8 cellular contexts compared by ENCODE assay signal in the genomic region with DNA sequence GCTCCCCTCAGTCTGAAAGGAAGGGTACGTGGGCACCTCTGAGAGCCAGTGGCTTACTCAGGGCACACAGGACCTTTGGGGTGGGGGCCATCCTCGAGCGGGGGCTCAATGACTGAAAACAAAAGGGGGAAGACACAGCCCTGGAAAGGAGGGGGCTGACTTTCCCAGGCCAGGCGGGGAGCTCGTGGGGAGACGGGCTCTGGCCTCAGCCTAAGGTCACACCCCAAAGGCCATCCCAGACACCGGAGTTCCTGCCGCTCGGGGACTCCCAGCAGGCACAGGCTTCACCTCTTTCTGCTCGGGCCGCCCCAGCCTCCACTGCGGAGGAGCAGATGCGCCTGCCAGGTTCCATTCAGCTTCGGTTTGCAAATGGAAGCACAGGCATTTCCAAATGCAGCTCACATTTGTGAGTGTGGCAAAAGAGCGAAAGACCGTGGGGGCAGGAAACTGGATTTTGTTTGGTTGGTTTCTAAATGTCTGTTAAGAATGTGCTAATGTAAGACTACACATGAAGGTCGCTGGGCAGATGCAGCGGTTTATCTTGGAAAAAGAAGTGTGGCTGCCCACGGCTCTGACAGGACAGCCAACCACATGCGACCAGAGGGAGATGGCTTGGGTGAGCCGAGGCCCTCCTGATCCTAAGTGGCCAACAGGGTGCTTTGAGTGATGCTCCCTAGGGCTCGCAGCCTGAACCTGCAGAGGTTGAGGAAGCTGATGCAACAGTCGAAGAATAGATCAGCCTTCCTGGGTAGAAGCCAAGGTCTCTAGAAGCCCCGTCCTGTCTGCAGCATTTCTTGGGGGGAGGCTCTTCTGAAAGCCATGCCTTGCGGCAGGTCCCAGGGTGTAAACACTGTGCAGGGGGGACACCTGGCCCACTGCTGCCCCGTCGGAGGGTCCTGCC.
A peak's percentile ranks its signal among the peaks of the same experiment; 100 is the strongest.
DNase-seq lines count a peak whose midpoint lies in the region; ATAC-seq and TF ChIP-seq lines count a peak whose summit lies in the region.

No MANE protein-coding gene starts in this region.

- H3K4me3 Mint-ChIP-seq in activated CD8-positive, alpha-beta memory T cell treated with anti-CD3 and anti-CD28 coated beads, Interleukin-2, amount 10 ng/mL, durations not matched to agents 7 days and 5 days: peak overlapping the region; percentile 90
- peak overlapping the region; percentile 54 for H3K4me3 Mint-ChIP-seq in activated naive CD8-positive, alpha-beta T cell
- H3K4me3 Mint-ChIP-seq in type B pancreatic cell: no peak overlapping the region

- CTCF ChIA-PET in activated CD8-positive, alpha-beta memory T cell treated with anti-CD3 and anti-CD28 coated beads, Interleukin-2, amount 10 ng/mL, durations not matched to agents 7 days and 5 days (lab: Charles Lee): interaction anchor here (1.0 to 2.4 kb wide), 7 partner anchors 12 to 120 kb away, joined by 3 to 7 read pairs (median 4); no protein-coding TSS in a partner anchor

- H3K27me3 Mint-ChIP-seq in activated CD8-positive, alpha-beta memory T cell treated with anti-CD3 and anti-CD28 coated beads, Interleukin-2, amount 10 ng/mL, durations not matched to agents 7 days and 5 days: no peaks in the 10 kb centered on the region
- no peaks in the 10 kb centered on the region for H3K27me3 Mint-ChIP-seq in activated naive CD8-positive, alpha-beta T cell
- no peaks in the 10 kb centered on the region for H3K27me3 Mint-ChIP-seq in type B pancreatic cell

- ATAC-seq in activated CD8-positive, alpha-beta memory T cell treated with anti-CD3 and anti-CD28 coated beads, Interleukin-2, amount 10 ng/mL, durations not matched to agents 7 days and 5 days: peak; percentile 10

- H3K4me1 ChIP-seq in iPS-20b (ENCODE audit: insufficient read depth, low read length): peaks cover 21% of the 10 kb centered on the region; the same call in 1 of the 2 replicates

- no peaks in the 10 kb centered on the region for H3K27me3 ChIP-seq in iPS-20b (ENCODE audit: insufficient read depth, low read length)

- H3K36me3 ChIP-seq in iPS-20b (ENCODE audit: insufficient read depth, low read depth, low read length): no peaks in the 10 kb centered on the region

- H3K27ac Mint-ChIP-seq in activated CD8-positive, alpha-beta memory T cell treated with anti-CD3 and anti-CD28 coated beads, Interleukin-2, amount 10 ng/mL, durations not matched to agents 7 days and 5 days: peak overlapping the region; percentile 94
- peak overlapping the region; percentile 66 for H3K27ac Mint-ChIP-seq in activated naive CD8-positive, alpha-beta T cell
- H3K27ac Mint-ChIP-seq in type B pancreatic cell: no peak overlapping the region

- DNase-seq in activated CD8-positive, alpha-beta memory T cell treated with anti-CD3 and anti-CD28 coated beads, Interleukin-2, amount 10 ng/mL, durations not matched to agents 7 days and 5 days: peak; percentile 70
- DNase-seq in activated CD8-positive, alpha-beta memory T cell treated with anti-CD3 and anti-CD28 coated beads, Interleukin-2, amount 50 U/mL, for 4 hours: no peak
- DNase-seq in type B pancreatic cell (ENCODE audit: extremely low spot score, unreplicated experiment) (peak; percentile 60), NCI-H1092 treated with DMSO at 0.1 percent for 48 hours (lab: John Stamatoyannopoulos, UW) (no peak), NCI-H1105 treated with DMSO at 0.1 percent for 48 hours (lab: John Stamatoyannopoulos, UW) (no peak), GOT3 (lab: John Stamatoyannopoulos, UW) (no peak)

- peak overlapping the region; percentile 30 for H3K27ac ChIP-seq in iPS-20b (ENCODE audit: low read length)

- no peaks in the 10 kb centered on the region for H3K9me3 ChIP-seq in iPS-20b (ENCODE audit: insufficient read depth, low read depth, low read length)

- peaks cover 86% of the 10 kb centered on the region for H3K4me1 Mint-ChIP-seq in activated CD8-positive, alpha-beta memory T cell treated with anti-CD3 and anti-CD28 coated beads, Interleukin-2, amount 10 ng/mL, durations not matched to agents 7 days and 5 days
- peaks cover 78% of the 10 kb centered on the region for H3K4me1 Mint-ChIP-seq in activated naive CD8-positive, alpha-beta T cell (ENCODE audit: low read depth)
- peaks cover 56% of the 10 kb centered on the region for H3K4me1 Mint-ChIP-seq in type B pancreatic cell (ENCODE audit: unreplicated experiment)

- H3K36me3 Mint-ChIP-seq in activated CD8-positive, alpha-beta memory T cell treated with anti-CD3 and anti-CD28 coated beads, Interleukin-2, amount 10 ng/mL, durations not matched to agents 7 days and 5 days: peaks cover 9% of the 10 kb centered on the region
- no peaks in the 10 kb centered on the region for H3K36me3 Mint-ChIP-seq in activated naive CD8-positive, alpha-beta T cell
- H3K36me3 Mint-ChIP-seq in type B pancreatic cell: no peaks in the 10 kb centered on the region

- 0 out of 2 replicates have a peak overlapping the region, but pooled peaks have one; percentile 20 for H3K9ac ChIP-seq in iPS-20b (ENCODE audit: low read depth, low read length)

- H3K9me3 Mint-ChIP-seq in activated CD8-positive, alpha-beta memory T cell treated with anti-CD3 and anti-CD28 coated beads, Interleukin-2, amount 10 ng/mL, durations not matched to agents 7 days and 5 days (ENCODE audit: low read depth): no peaks in the 10 kb centered on the region
- no peaks in the 10 kb centered on the region for H3K9me3 Mint-ChIP-seq in activated naive CD8-positive, alpha-beta T cell (ENCODE audit: low read depth)
- peaks cover 4% of the 10 kb centered on the region for H3K9me3 Mint-ChIP-seq in type B pancreatic cell

- no peak overlapping the region for H3K4me3 ChIP-seq in iPS-20b (ENCODE audit: low read length)

- no peak for TF ChIP-seq CTCF in type B pancreatic cell (conservative IDR thresholded peaks at IDR 0.05)

Comparison
In these comparisons a context has a peak if more than half of its experiments do, and no peak if none do; other contexts are left out.
1. DNase-seq: peak in activated CD8-positive, alpha-beta memory T cell treated with anti-CD3 and anti-CD28 coated beads, Interleukin-2, amount 10 ng/mL, durations not matched to agents 7 days and 5 days (single experiment) and type B pancreatic cell (single experiment); none in activated CD8-positive, alpha-beta memory T cell treated with anti-CD3 and anti-CD28 coated beads, Interleukin-2, amount 50 U/mL, for 4 hours (single experiment), NCI-H1092 treated with DMSO at 0.1 percent for 48 hours (single experiment), NCI-H1105 treated with DMSO at 0.1 percent for 48 hours (single experiment) and GOT3 (single experiment).